In genomic region chr2:86790828-86791561, GRCh38 we compare ENCODE assay signal across 9 cellular contexts. TPM values are rescaled to one million over a fixed set of nuclear protein-coding genes. Genes with fewer than 3 reads are reported as not detected.
DNase-seq lines count a peak whose midpoint lies in the region; ATAC-seq and TF ChIP-seq lines count a peak whose summit lies in the region.
"Had no signal": no experiment of that assay in that cellular context is flagged by ENCODE, and none has a peak within 500 bp of the region (broad histone marks: within the 10 kb centered on the region; RNA-seq: fewer than 3 reads in every experiment).

CD8A (minus strand) TSS chr2:86790913; CDS start chr2:86790825, 88 bp downstream.

- peaks cover 16% of the 10 kb centered on the region for H4K20me1 ChIP-seq in BLaER1

- TF ChIP-seq CTCF in body of pancreas (IDR thresholded peaks at IDR 0.05), result no peak

- peak; percentile 18 for ATAC-seq in body of pancreas
- ATAC-seq in GM18502 (IDR thresholded peaks at IDR 0.05; ENCODE audit: poor library complexity, unreplicated experiment), result no peak
- no peak for ATAC-seq in HG02852 (IDR thresholded peaks at IDR 0.05; ENCODE audit: unreplicated experiment)

- H3K4me3 ChIP-seq in BLaER1 (peak within 1 kb of the TSS; percentile 54), body of pancreas (no peak within 1 kb of the TSS), muscle layer of colon (ENCODE audit: low read depth in 1 of 2, low read length in 2 of 2) (peak within 1 kb of the TSS; percentile 14 to 35)

- peaks cover 22% of the 10 kb centered on the region for H3K4me1 ChIP-seq in BLaER1
- peaks cover 28% of the 10 kb centered on the region for H3K4me1 ChIP-seq in body of pancreas
- peaks cover 12% of the 10 kb centered on the region for H3K4me1 ChIP-seq in muscle layer of colon (ENCODE audit: insufficient read depth, low read length)

- intact Hi-C loops in body of pancreas (cut with DNase I), result no loop called here

- DNase-seq in body of pancreas (peak in 1 of 4 donors; percentile 12), H4 (ENCODE audit: low spot score) (no peak), anterior cingulate cortex (lab: John Stamatoyannopoulos, UW) (no peak)

- peak within 1 kb of the TSS; percentile 64 for H3K4me2 ChIP-seq in BLaER1

- H3K27ac ChIP-seq in BLaER1 (no peak within 1 kb of the TSS), KOPT-K1 (ENCODE audit: low read depth, low read length, poor library complexity, severe bottlenecking) (peak within 1 kb of the TSS; percentile 81), body of pancreas (peak within 1 kb of the TSS in 1 of 4 donors; percentile 16), muscle layer of colon (ENCODE audit: low read depth, low read length) (no peak within 1 kb of the TSS)
- H3K27ac ChIP-seq: adrenal gland had no signal

- WGBS in body of pancreas, 2 donors, result 10 to 11% methylated on average over 19 to 31 of the region's 42 CpGs

- peaks cover 57% of the 10 kb centered on the region for H3K27me3 ChIP-seq in BLaER1
- peaks cover 0 to 22% of the 10 kb centered on the region in 2 donors for H3K27me3 ChIP-seq in body of pancreas
- H3K27me3 ChIP-seq in muscle layer of colon (ENCODE audit: control insufficient read depth in 1 of 2, insufficient read depth in 2 of 2, low read length in 2 of 2), result peaks cover 40 to 50% of the 10 kb centered on the region in 2 donors

- H3K9ac ChIP-seq in BLaER1 (no peak within 1 kb of the TSS), muscle layer of colon (ENCODE audit: low read length) (no peak within 1 kb of the TSS)

- peaks cover 29% of the 10 kb centered on the region for H3K9me3 ChIP-seq in BLaER1
- H3K9me3 ChIP-seq in KOPT-K1 (ENCODE audit: insufficient read depth, low read length, poor library complexity, severe bottlenecking), result peaks cover 7% of the 10 kb centered on the region
- no peaks in the 10 kb centered on the region for H3K9me3 ChIP-seq in body of pancreas
- no peaks in the 10 kb centered on the region for H3K9me3 ChIP-seq in muscle layer of colon (ENCODE audit: low read length)

- TF ChIP-seq POLR2A in body of pancreas (IDR thresholded peaks at IDR 0.05), result no peak

- no peaks in the 10 kb centered on the region for H3K36me3 ChIP-seq in BLaER1
- H3K36me3 ChIP-seq in KOPT-K1 (ENCODE audit: insufficient read depth, low read length), result peaks cover 16% of the 10 kb centered on the region
- H3K36me3 ChIP-seq in body of pancreas (replicated peaks in 1 of 2; ENCODE audit: insufficient read depth in 1 of 2, low read depth in 2 of 2), result no peaks in the 10 kb centered on the region
- no peaks in the 10 kb centered on the region for H3K36me3 ChIP-seq in muscle layer of colon (ENCODE audit: insufficient read depth, low read length)
- H3K36me3 ChIP-seq: adrenal gland had no signal

RNA-seq across cellular contexts. Expression of gene CD8A, which starts in this region (rescaled TPM):
- 1 to 10 TPM; 1.8 to 2.0 TPM for total RNA-seq in body of pancreas
- not detected in 2 replicates for total RNA-seq in H4 (2014; rRNA removed; shearing (Covaris generic))

Comparison
In these comparisons a context has a peak if more than half of its experiments do, and no peak if none do; other contexts are left out.
1. H3K4me3 ChIP-seq: peak in BLaER1 (single experiment) and muscle layer of colon (2 of 2); none in body of pancreas (0 of 2).